Comparison of ENCODE assay signal across 19 cellular contexts in genomic region chr13:40391788-40392187, GRCh38.
"Had no signal": no experiment of that assay in that cellular context is flagged by ENCODE, and none has a peak within 500 bp of the region (broad histone marks: within the 10 kb centered on the region; RNA-seq: fewer than 3 reads in every experiment).

No MANE protein-coding gene starts in this region.

- H3K27me3 Mint-ChIP-seq: stimulated activated naive B cell treated with anti-CD40 and anti-IgM and Interleukin-4, amounts not matched to agents 10 μg/mL and 1 μg/mL and 100 μg/mL, for 72 hours; stimulated activated naive CD8-positive, alpha-beta T cell treated with anti-CD3 and anti-CD28 coated beads, Interleukin-15, amount 100 ng/mL, for 72 hours had no signal

- H3K4me3 Mint-ChIP-seq: nephron; stimulated activated naive B cell treated with anti-CD40 and anti-IgM and Interleukin-4, amounts not matched to agents 10 μg/mL and 1 μg/mL and 100 μg/mL, for 72 hours; stimulated activated naive CD8-positive, alpha-beta T cell treated with anti-CD3 and anti-CD28 coated beads, Interleukin-15, amount 100 ng/mL, for 72 hours had no signal

- H3K27me3 ChIP-seq: breast epithelium, heart left ventricle, spleen, testis, transverse colon had no signal

- H3K4me3 ChIP-seq: breast epithelium, coronary artery, heart left ventricle, mucosa of descending colon, spleen, testis, transverse colon had no signal

- H3K27ac Mint-ChIP-seq: nephron; stimulated activated naive B cell treated with anti-CD40 and anti-IgM and Interleukin-4, amounts not matched to agents 10 μg/mL and 1 μg/mL and 100 μg/mL, for 72 hours; stimulated activated naive CD8-positive, alpha-beta T cell treated with anti-CD3 and anti-CD28 coated beads, Interleukin-15, amount 100 ng/mL, for 72 hours had no signal

- H3K36me3 Mint-ChIP-seq: stimulated activated naive B cell treated with anti-CD40 and anti-IgM and Interleukin-4, amounts not matched to agents 10 μg/mL and 1 μg/mL and 100 μg/mL, for 72 hours had no signal

- H3K27ac ChIP-seq: breast epithelium, coronary artery, heart left ventricle, spleen, testis, transverse colon had no signal

- H3K9me3 ChIP-seq: breast epithelium, heart left ventricle, mucosa of descending colon, spleen, testis, transverse colon had no signal

- ATAC-seq: heart left ventricle; left colon; mucosa of descending colon; right cardiac atrium; stimulated activated naive B cell treated with anti-CD40 and anti-IgM and Interleukin-4, amounts not matched to agents 10 μg/mL and 1 μg/mL and 100 μg/mL, for 72 hours; stimulated activated naive CD8-positive, alpha-beta T cell treated with anti-CD3 and anti-CD28 coated beads, Interleukin-15, amount 100 ng/mL, for 72 hours had no signal

- H3K4me1 ChIP-seq: breast epithelium, testis had no signal

- H3K36me3 ChIP-seq: breast epithelium, heart left ventricle, spleen, transverse colon had no signal

- DNase-seq: caudate nucleus; effector CD4-positive, alpha-beta T cell; foreskin melanocyte; heart left ventricle; hippocampal formation; left colon; mucosa of descending colon; right cardiac atrium; spleen; stimulated activated CD4-positive, alpha-beta T cell treated with anti-CD3 and anti-CD28 coated beads, Interleukin-15, amount 100 ng/mL, for 24 hours; stimulated activated CD4-positive, alpha-beta T cell treated with anti-CD3 and anti-CD28 coated beads, Interleukin-1b, Interleukin-23, amount 100 ng/mL, for 48 hours; stimulated activated CD4-positive, alpha-beta T cell treated with anti-CD3 and anti-CD28 coated beads, Interleukin-4, amount 100 ng/mL, for 4 hours; stimulated activated naive B cell treated with anti-CD40 and anti-IgM and Interleukin-4, amounts not matched to agents 10 μg/mL and 1 μg/mL and 100 μg/mL, for 72 hours; stimulated activated naive CD8-positive, alpha-beta T cell treated with anti-CD3 and anti-CD28 coated beads, Interleukin-15, amount 100 ng/mL, for 72 hours; testis; transverse colon had no signal
